Comparison of ENCODE assay signal across 8 cellular contexts in the genomic region with DNA sequence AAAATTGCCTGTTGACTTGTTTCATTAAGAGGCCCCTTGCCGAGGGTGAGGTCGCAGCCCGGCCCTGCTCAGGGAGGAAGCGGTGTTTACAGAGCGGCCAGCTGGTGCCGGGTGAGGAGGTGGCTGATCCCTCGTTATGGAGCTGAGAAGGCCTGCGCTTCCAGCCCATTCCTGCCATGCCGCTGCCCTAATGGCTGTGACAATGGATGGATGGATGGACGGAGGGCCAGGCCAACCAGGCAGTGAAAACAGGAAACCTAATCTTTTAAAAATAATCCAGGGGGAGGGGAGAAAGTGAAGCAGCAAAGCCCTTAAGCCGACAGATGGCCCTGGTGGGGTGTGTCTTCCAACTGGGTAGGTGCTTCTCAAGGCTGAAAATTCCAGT. TPM values are rescaled to one million over a fixed set of nuclear protein-coding genes. Genes with fewer than 3 reads are reported as not detected.
DNase-seq lines count a peak whose midpoint lies in the region; ATAC-seq, FAIRE-seq and TF ChIP-seq lines count a peak whose summit lies in the region.

No MANE protein-coding gene starts in this region.

- H3K56ac ChIP-seq in H1 (replicated peaks; ENCODE audit: insufficient read length, low read depth, low read length): no peak overlapping the region

- peak overlapping the region; percentile 87 for H3K27ac Mint-ChIP-seq in neural progenitor cell

- 0 out of 2 replicates have a peak overlapping the region, but pooled peaks have one; percentile 42 for H2BK12ac ChIP-seq in H1 (ENCODE audit: low read depth, low read length)

- no peak for TF ChIP-seq RAD21 in H1 (IDR thresholded peaks at IDR 0.05 in 1 of 2, conservative IDR thresholded peaks at IDR 0.05 in 1 of 2; ENCODE audit: low read depth in 2 of 2, low read length in 2 of 2)

- H3K27ac ChIP-seq in right atrium auricular region: peak overlapping the region in 1 of 2 donors; percentile 28
- H3K27ac ChIP-seq in H1 (ENCODE audit: low read depth, low read length): no peak overlapping the region; the same call in 1 of the 2 replicates
- no peak overlapping the region for H3K27ac ChIP-seq in neural progenitor cell

- H3F3A ChIP-seq in neural progenitor cell (ENCODE audit: low read depth): peaks cover 6% of the 10 kb centered on the region

- TF ChIP-seq CTCF in right atrium auricular region (IDR thresholded peaks at IDR 0.05) (no peak), H1 (IDR thresholded peaks at IDR 0.05; ENCODE audit: control extremely low read depth in 1 of 3, insufficient read depth in 1 of 3, low read depth in 1 of 3, low read length in 3 of 3) (no peak), neural progenitor cell (IDR thresholded peaks at IDR 0.05) (no peak)

- H4K20me1 ChIP-seq in H1 (replicated peaks in 1 of 2; ENCODE audit: control insufficient read depth in 1 of 2, insufficient read depth in 2 of 2, low read length in 2 of 2) (peaks cover 44 to 69% of the 10 kb centered on the region in 2 experiments), neural progenitor cell (ENCODE audit: low read depth) (peaks cover 100% of the 10 kb centered on the region)

- TF ChIP-seq EP300 in H1 (IDR thresholded peaks at IDR 0.05; ENCODE audit: borderline replicate concordance in 1 of 2, low read depth in 2 of 2, low read length in 2 of 2): no peak

- H3K4me3 Mint-ChIP-seq in neural progenitor cell: peak overlapping the region; percentile 67

- peak overlapping the region; percentile 92 for H2BK5ac ChIP-seq in H1 (ENCODE audit: low read depth, low read length)

- H4K91ac ChIP-seq in H1 (replicated peaks; ENCODE audit: insufficient read length, low read length): no peak overlapping the region

- no peak overlapping the region for H3K14ac ChIP-seq in H1 (ENCODE audit: insufficient read length)

- H3K4ac ChIP-seq in H1 (replicated peaks; ENCODE audit: insufficient read length, low read depth, low read length): no peak overlapping the region

- H3K79me2 ChIP-seq in H1 (ENCODE audit: control insufficient read depth in 1 of 2, insufficient read depth in 2 of 2, low read length in 2 of 2) (peaks cover 27 to 100% of the 10 kb centered on the region in 2 experiments), neural progenitor cell (ENCODE audit: low read depth) (peaks cover 100% of the 10 kb centered on the region)

- H3K4me3 ChIP-seq in right atrium auricular region (no peak overlapping the region), NT2/D1 (ENCODE audit: insufficient read length, low read depth) (no peak overlapping the region), H1 (ENCODE audit: extremely low read depth in 1 of 4, insufficient read depth in 2 of 4, low read depth in 3 of 4, low read length in 4 of 4) (no peak overlapping the region), neural progenitor cell (no peak overlapping the region)

- no peaks in the 10 kb centered on the region for H3K9me3 Mint-ChIP-seq in neural progenitor cell

- no peak overlapping the region for H3K9ac ChIP-seq in NT2/D1 (ENCODE audit: insufficient read length, low read depth)
- H3K9ac ChIP-seq in H1 (replicated peaks in 1 of 4; ENCODE audit: extremely low read depth in 1 of 4, low read depth in 3 of 4, low read length in 3 of 4): no peak overlapping the region
- H3K9ac ChIP-seq in neural progenitor cell: no peak overlapping the region

- peaks cover 2% of the 10 kb centered on the region for H3K27me3 Mint-ChIP-seq in neural progenitor cell (ENCODE audit: insufficient read depth, low read depth)

- POLR2A ChIA-PET in H1 (lab: Charles Lee; ENCODE audit: partially characterized antibody): interaction anchor here (1.0 to 1.5 kb wide), 4 partner anchors 9 to 30 kb away, joined by 3 to 4 read pairs (median 3); no protein-coding TSS in a partner anchor

- no peak overlapping the region for H3K18ac ChIP-seq in H1 (ENCODE audit: extremely low read depth, low read length)

- ATAC-seq in Right ventricle myocardium inferior: peak; percentile 38
- ATAC-seq in GM21723 (IDR thresholded peaks at IDR 0.05; ENCODE audit: unreplicated experiment): no peak
- no peak for ATAC-seq in GM19397 (IDR thresholded peaks at IDR 0.05; ENCODE audit: unreplicated experiment)

- DNase-seq in Right ventricle myocardium inferior (ENCODE audit: missing footprints) (peak; percentile 84), right atrium auricular region (ENCODE audit: low spot score) (no peak), NT2/D1 (ENCODE audit: low read depth, low spot score) (peak; percentile 59), H1 (ENCODE audit: low read depth in 1 of 2, low spot score in 2 of 2) (no peak), neural progenitor cell (ENCODE audit: low spot score) (peak; percentile 81), medulla oblongata (ENCODE audit: extremely low spot score) (no peak)

- H3K27me3 ChIP-seq in right atrium auricular region (no peaks in the 10 kb centered on the region), NT2/D1 (ENCODE audit: insufficient read depth, insufficient read length) (no peaks in the 10 kb centered on the region), H1 (replicated peaks in 1 of 4; ENCODE audit: control insufficient read depth in 3 of 4, extremely low read depth in 1 of 4, insufficient read depth in 3 of 4, low read length in 3 of 4) (no peaks in the 10 kb centered on the region), neural progenitor cell (no peaks in the 10 kb centered on the region)

- H2AK5ac ChIP-seq in H1 (ENCODE audit: low read depth, low read length): no peak overlapping the region

- no peaks in the 10 kb centered on the region for H3K23me2 ChIP-seq in H1 (ENCODE audit: low read depth, low read length)

- 60% methylated on average over 11 of the region's 11 CpGs; no CpG with 5 or more reads in 1 of the 2 experiments for WGBS in H1 (ENCODE audit: extremely low coverage in 1 of 2, insufficient coverage in 1 of 2, insufficient read length in 1 of 2, insufficient replicate concordance in 2 of 2, low coverage in 1 of 2, low lambda C conversion rate in 2 of 2, missing lambda C conversion rate in 1 of 2), 2 experiments

- no peak overlapping the region; the same call in 1 of the 2 replicates for H4K8ac ChIP-seq in H1 (ENCODE audit: extremely low read depth, insufficient read depth, low read length)

- TF ChIP-seq POLR2A in H1 (IDR thresholded peaks at IDR 0.05; ENCODE audit: control extremely low read depth in 1 of 2, low read depth in 2 of 2, low read length in 2 of 2): no peak

- peaks cover 0 to 98% of the 10 kb centered on the region in 2 donors for H3K4me1 ChIP-seq in right atrium auricular region
- H3K4me1 ChIP-seq in NT2/D1 (ENCODE audit: insufficient read depth, insufficient read length): peaks cover 36% of the 10 kb centered on the region
- H3K4me1 ChIP-seq in H1 (replicated peaks in 1 of 4; ENCODE audit: control insufficient read depth in 3 of 4, insufficient read depth in 4 of 4, low read length in 3 of 4): peaks cover 5 to 53% (median 30%) of the 10 kb centered on the region in 4 experiments
- H3K4me1 ChIP-seq in neural progenitor cell: peaks cover 27% of the 10 kb centered on the region

- intact Hi-C loops in Right ventricle myocardium inferior (cut with DNase I): no loop called here

- H2BK15ac ChIP-seq in H1 (ENCODE audit: low read length): peak overlapping the region; percentile 12; the same call in 1 of the 2 replicates

- H3K79me1 ChIP-seq in H1 (ENCODE audit: low read depth, low read length): peaks cover 53% of the 10 kb centered on the region

- CTCF ChIA-PET in H1 (lab: Charles Lee; ENCODE audit: partially characterized antibody): interaction anchor here (0.6 to 3.6 kb wide), 12 partner anchors 10 to 63 kb away, joined by 3 to 16 read pairs (median 4); no protein-coding TSS in a partner anchor

- no peak overlapping the region for H2BK20ac ChIP-seq in H1 (ENCODE audit: low read length)

- no peak overlapping the region for H2BK120ac ChIP-seq in H1 (replicated peaks; ENCODE audit: low read depth, low read length)

- H3K36me3 ChIP-seq in right atrium auricular region: no peaks in the 10 kb centered on the region
- peaks cover 6% of the 10 kb centered on the region for H3K36me3 ChIP-seq in NT2/D1 (ENCODE audit: insufficient read depth, insufficient read length, low read length)
- H3K36me3 ChIP-seq in H1 (ENCODE audit: control insufficient read depth in 2 of 4, insufficient read depth in 4 of 4, low read length in 3 of 4): peaks cover 0 to 2% (median 0%) of the 10 kb centered on the region in 4 experiments; a peak in 1 of 8 replicates
- H3K36me3 ChIP-seq in neural progenitor cell: no peaks in the 10 kb centered on the region

- FAIRE-seq in H1 (lab: Jason Lieb, UNC): no peak

- no peaks in the 10 kb centered on the region for H3K36me3 Mint-ChIP-seq in neural progenitor cell

- H3K4me2 ChIP-seq in H1 (ENCODE audit: insufficient read depth in 1 of 2, low read depth in 2 of 2, low read length in 2 of 2) (peak overlapping the region in 1 of 2 experiments; percentile 21; a peak in 1 of 4 replicates), neural progenitor cell (peak overlapping the region; percentile 28)

- H3K23ac ChIP-seq in H1 (ENCODE audit: insufficient read length): no peak overlapping the region

- H3K9me3 ChIP-seq in right atrium auricular region (no peaks in the 10 kb centered on the region), NT2/D1 (ENCODE audit: insufficient read depth, low read length) (no peaks in the 10 kb centered on the region), H1 (ENCODE audit: insufficient read depth in 2 of 2, low read depth in 1 of 2, low read length in 1 of 2) (no peaks in the 10 kb centered on the region), neural progenitor cell (ENCODE audit: low read depth) (no peaks in the 10 kb centered on the region)

- no peak overlapping the region for H4K5ac ChIP-seq in H1 (ENCODE audit: insufficient read length, low read depth, low read length)

- H3K4me1 Mint-ChIP-seq in neural progenitor cell: peaks cover 69% of the 10 kb centered on the region

- no peak overlapping the region for H2AFZ ChIP-seq in H1 (ENCODE audit: low read length)
- no peak overlapping the region for H2AFZ ChIP-seq in neural progenitor cell (replicated peaks)

TF ChIP-seq in H1, 55 proteins besides CTCF, POLR2A, EP300 and RAD21:
- TF ChIP-seq SP2 (IDR thresholded peaks at IDR 0.05; ENCODE audit: low read length) (no peak), SIN3A (conservative IDR thresholded peaks at IDR 0.05 in 1 of 2, IDR thresholded peaks at IDR 0.05 in 1 of 2; ENCODE audit: low read depth in 1 of 2, low read length in 2 of 2) (peak in 1 of 2 experiments; percentile 77; a peak in 1 of 4 replicates)

RNA-seq across cellular contexts. Expression of a gene that starts 38.5 kb away (rescaled TPM):
- 29.0 TPM for total RNA-seq in Right ventricle myocardium inferior
- 10 to 100 TPM; 27.0 to 41.3 TPM for total RNA-seq in right atrium auricular region
- 122 and 130 TPM in 2 replicates for total RNA-seq in H1 (2021; fragmentation: NEBNext Ultra II Directional; extraction: Animal tissue kit (Norgen Biotek cat#: 25700))
- 66.7 and 110 TPM in 2 replicates for polyA plus RNA-seq in H1 (2011; rRNA removed)
- polyA plus RNA-seq in H1 (2011; cell fraction: cytosol; rRNA removed): 101 TPM
- 162 TPM for polyA plus RNA-seq in H1 (2011; cell fraction: nucleus; rRNA removed)
- polyA plus RNA-seq in H1 (2012, experiment 1 of 2): 76.6 to 172 TPM (median 129 TPM) in 4 replicates
- polyA plus RNA-seq in H1 (2012, experiment 2 of 2): 53.7 TPM
- polyA plus RNA-seq in H1 (2013, experiment 1 of 2): 37.8 TPM
- 37.4 TPM for polyA plus RNA-seq in H1 (2013, experiment 2 of 2)
- 150 and 166 TPM in 2 replicates for polyA minus RNA-seq in H1 (2011; rRNA and poly(A)+ RNA removed)
- polyA minus RNA-seq in H1 (2011; cell fraction: cytosol; rRNA and poly(A)+ RNA removed): 183 TPM
- 71.0 TPM for polyA minus RNA-seq in H1 (2011; cell fraction: nucleus; rRNA and poly(A)+ RNA removed)
- total RNA-seq in neural progenitor cell (ENCODE audit: low replicate concordance): 35.5 and 36.0 TPM in 2 replicates

Comparison
In these comparisons a context has a peak if more than half of its experiments do, and no peak if none do; other contexts are left out.
1. DNase-seq: peak in Right ventricle myocardium inferior (single experiment), NT2/D1 (single experiment) and neural progenitor cell (single experiment); none in right atrium auricular region (single experiment), H1 (0 of 2) and medulla oblongata (single experiment).